25 cellular contexts compared by ENCODE assay signal in genomic region chr11:120606116-120607010, GRCh38.
DNase-seq lines count a peak whose midpoint lies in the region; ATAC-seq, FAIRE-seq and TF ChIP-seq lines count a peak whose summit lies in the region.
"Had no signal": no experiment of that assay in that cellular context is flagged by ENCODE, and none has a peak within 500 bp of the region (broad histone marks: within the 10 kb centered on the region; RNA-seq: fewer than 3 reads in every experiment).

No MANE protein-coding gene starts in this region.

- H3K4me1 ChIP-seq in HEK293 (ENCODE audit: control insufficient read depth, insufficient read depth, low read length) (no peaks in the 10 kb centered on the region; the same call in 1 of the 2 replicates), H1 (replicated peaks in 1 of 4; ENCODE audit: control insufficient read depth in 3 of 4, insufficient read depth in 4 of 4, low read length in 3 of 4) (peaks cover 0 to 14% (median 6%) of the 10 kb centered on the region in 4 experiments; a peak in 5 of 7 replicates)

- H3K79me2 ChIP-seq in H1 (ENCODE audit: control insufficient read depth in 1 of 2, insufficient read depth in 2 of 2, low read length in 2 of 2), result no peaks in the 10 kb centered on the region

- CTCF ChIA-PET in HEK293 (lab: Yijun Ruan, JAX) (interaction anchor here (1.0 kb wide), 1 partner anchor 34 kb away, joined by 3 read pairs; no protein-coding TSS in a partner anchor), H1 (lab: Charles Lee; ENCODE audit: partially characterized antibody) (interaction anchor here (1.2 kb wide), 1 partner anchor 26 kb away, joined by 3 read pairs; no protein-coding TSS in a partner anchor)

- intact Hi-C loops in posterior vena cava (cut with DNase I), result no loop called here

- H3K36me3 ChIP-seq in HEK293 (ENCODE audit: control insufficient read depth in 2 of 2, insufficient read depth in 1 of 2, low read length in 2 of 2), result no peaks in the 10 kb centered on the region
- no peaks in the 10 kb centered on the region for H3K36me3 ChIP-seq in H1 (ENCODE audit: control insufficient read depth in 2 of 4, insufficient read depth in 4 of 4, low read length in 3 of 4)
- H3K36me3 ChIP-seq: BLaER1, HAP-1 had no signal

- no peak overlapping the region for H2BK15ac ChIP-seq in H1 (ENCODE audit: low read length)

- H3K79me1 ChIP-seq in H1 (ENCODE audit: low read depth, low read length), result no peaks in the 10 kb centered on the region; the same call in 1 of the 2 replicates

- no peak for TF ChIP-seq POLR2A in H1 (IDR thresholded peaks at IDR 0.05; ENCODE audit: control extremely low read depth in 1 of 2, low read depth in 2 of 2, low read length in 2 of 2)

- WGBS in H1 (ENCODE audit: extremely low coverage in 1 of 2, insufficient coverage in 1 of 2, insufficient read length in 1 of 2, insufficient replicate concordance in 2 of 2, low coverage in 1 of 2, low lambda C conversion rate in 2 of 2, missing lambda C conversion rate in 1 of 2), 2 experiments, result 90% methylated on average over 22 of the region's 22 CpGs; no CpG with 5 or more reads in 1 of the 2 experiments

- H4K91ac ChIP-seq in H1 (replicated peaks; ENCODE audit: insufficient read length, low read length), result no peak overlapping the region

- no peak for TF ChIP-seq EP300 in H1 (IDR thresholded peaks at IDR 0.05; ENCODE audit: borderline replicate concordance in 1 of 2, low read depth in 2 of 2, low read length in 2 of 2)

- FAIRE-seq in H1 (lab: Jason Lieb, UNC), result no peak

- no peak overlapping the region; the same call in 1 of the 2 replicates for H2AK5ac ChIP-seq in H1 (ENCODE audit: low read depth, low read length)

- no peak for ATAC-seq in GM21576 (IDR thresholded peaks at IDR 0.05; ENCODE audit: unreplicated experiment)
- ATAC-seq in HG02938 (IDR thresholded peaks at IDR 0.05; ENCODE audit: unreplicated experiment), result no peak
- ATAC-seq: GM23338, Panc1 had no signal

- peak; percentile 8 for DNase-seq in OCI-M1 (lab: John Stamatoyannopoulos, UW)
- no peak for DNase-seq in H1 (ENCODE audit: low read depth in 1 of 2, low spot score in 2 of 2)
- DNase-seq in posterior vena cava (ENCODE audit: low spot score), result peak; percentile 73
- no peak for DNase-seq in effector CD4-positive, alpha-beta T cell
- DNase-seq in stimulated activated CD8-positive, alpha-beta memory T cell treated with anti-CD3 and anti-CD28 coated beads, Interleukin-4, amount 100 ng/mL, for 48 hours, result no peak
- DNase-seq: CD4-positive, CD25-positive, alpha-beta regulatory T cell; DMS153; DND-41; NCI-H1048; NCI-H1436; NCI-H187 treated with DMSO at 0.1 percent for 48 hours; NCI-H2171 treated with DMSO at 0.1 percent for 48 hours; NCI-H345; NCI-H510A treated with DMSO at 0.1 percent for 48 hours; NCI-H82; SHP77 had no signal

- H2BK12ac ChIP-seq in H1 (ENCODE audit: low read depth, low read length), result 0 out of 2 replicates have a peak overlapping the region, but pooled peaks have one; percentile 39

- H3K4me3 ChIP-seq in HEK293 (ENCODE audit: low read depth, low read length) (no peak overlapping the region), H1 (ENCODE audit: extremely low read depth in 1 of 4, insufficient read depth in 2 of 4, low read depth in 3 of 4, low read length in 4 of 4) (no peak overlapping the region)
- H3K4me3 ChIP-seq: BLaER1, GM23338, HAP-1 had no signal

- H3K23me2 ChIP-seq in H1 (ENCODE audit: low read depth, low read length), result no peaks in the 10 kb centered on the region

- H2BK120ac ChIP-seq in H1 (replicated peaks; ENCODE audit: low read depth, low read length), result no peak overlapping the region

- no peaks in the 10 kb centered on the region for H3K9me3 ChIP-seq in HEK293 (ENCODE audit: control insufficient read depth, insufficient read depth, low read depth, low read length)
- H3K9me3 ChIP-seq in H1 (ENCODE audit: insufficient read depth in 2 of 2, low read depth in 1 of 2, low read length in 1 of 2), result no peaks in the 10 kb centered on the region
- H3K9me3 ChIP-seq: BLaER1, HAP-1 had no signal

- peak overlapping the region; percentile 6 for H3K56ac ChIP-seq in H1 (replicated peaks; ENCODE audit: insufficient read length, low read depth, low read length)

- no peak overlapping the region for H3K14ac ChIP-seq in H1 (ENCODE audit: insufficient read length)

- H4K8ac ChIP-seq in H1 (ENCODE audit: extremely low read depth, insufficient read depth, low read length), result no peak overlapping the region

- no peak overlapping the region; the same call in 1 of the 2 replicates for H3K18ac ChIP-seq in H1 (ENCODE audit: extremely low read depth, low read length)

- no peak overlapping the region for H3K4ac ChIP-seq in H1 (replicated peaks; ENCODE audit: insufficient read length, low read depth, low read length)

- no peak overlapping the region for H2AFZ ChIP-seq in H1 (ENCODE audit: low read length)
- H2AFZ ChIP-seq: GM23338 had no signal

- TF ChIP-seq RAD21 in H1 (IDR thresholded peaks at IDR 0.05 in 1 of 2, conservative IDR thresholded peaks at IDR 0.05 in 1 of 2; ENCODE audit: low read depth in 2 of 2, low read length in 2 of 2), result no peak

- no peak overlapping the region for H2BK20ac ChIP-seq in H1 (ENCODE audit: low read length)

- H3K27ac ChIP-seq in HEK293 (ENCODE audit: extremely low read depth, low read depth, low read length), result no peak overlapping the region
- no peak overlapping the region for H3K27ac ChIP-seq in H1 (ENCODE audit: low read depth, low read length)
- H3K27ac ChIP-seq: BLaER1, HL-60, RWPE1 had no signal

- no peaks in the 10 kb centered on the region for H4K20me1 ChIP-seq in H1 (replicated peaks in 1 of 2; ENCODE audit: control insufficient read depth in 1 of 2, insufficient read depth in 2 of 2, low read length in 2 of 2)
- H4K20me1 ChIP-seq: BLaER1 had no signal

- H3K4me2 ChIP-seq in H1 (ENCODE audit: insufficient read depth in 1 of 2, low read depth in 2 of 2, low read length in 2 of 2), result no peak overlapping the region
- H3K4me2 ChIP-seq: BLaER1, GM23338 had no signal

- TF ChIP-seq CTCF in HEK293 (tag by site-specific recombination; IDR thresholded peaks at IDR 0.05) (no peak), H1 (IDR thresholded peaks at IDR 0.05; ENCODE audit: control extremely low read depth in 1 of 3, insufficient read depth in 1 of 3, low read depth in 1 of 3, low read length in 3 of 3) (no peak)

- POLR2A ChIA-PET in HEK293 (lab: Yijun Ruan, JAX), result no interaction called here
- POLR2A ChIA-PET in H1 (lab: Charles Lee; ENCODE audit: partially characterized antibody), result no interaction called here

- no peak overlapping the region for H4K5ac ChIP-seq in H1 (ENCODE audit: insufficient read length, low read depth, low read length)

- 0 out of 2 replicates have a peak overlapping the region, but pooled peaks have one; percentile 9 for H2BK5ac ChIP-seq in H1 (ENCODE audit: low read depth, low read length)

- no peak overlapping the region for H3K9ac ChIP-seq in H1 (replicated peaks in 1 of 4; ENCODE audit: extremely low read depth in 1 of 4, low read depth in 3 of 4, low read length in 3 of 4)
- H3K9ac ChIP-seq: BLaER1 had no signal

- peaks cover 0 to 2% (median 0%) of the 10 kb centered on the region in 4 experiments; a peak in 1 of 7 replicates for H3K27me3 ChIP-seq in H1 (replicated peaks in 1 of 4; ENCODE audit: control insufficient read depth in 3 of 4, extremely low read depth in 1 of 4, insufficient read depth in 3 of 4, low read length in 3 of 4)
- H3K27me3 ChIP-seq: BLaER1 had no signal

- H3K23ac ChIP-seq in H1 (ENCODE audit: insufficient read length), result no peak overlapping the region

TF ChIP-seq in HEK293, 187 proteins besides CTCF, POLR2A, EP300 and RAD21:
- TF ChIP-seq SCRT1 (tag by site-specific recombination; IDR thresholded peaks at IDR 0.05; ENCODE audit: borderline replicate concordance) (0 out of 2 replicates have a peak, but pooled peaks have one; percentile 17), SP2 (tag by site-specific recombination; IDR thresholded peaks at IDR 0.05) (no peak)

TF ChIP-seq in H1, 55 proteins besides CTCF, POLR2A, EP300 and RAD21:
- TF ChIP-seq ZNF274 (IDR thresholded peaks at IDR 0.05; ENCODE audit: borderline replicate concordance, extremely low read depth, low read length), result no peak

Comparison
In these comparisons a context has a peak if more than half of its experiments do, and no peak if none do; other contexts are left out.
1. DNase-seq: peak in OCI-M1 (single experiment) and posterior vena cava (single experiment); none in H1 (0 of 2), effector CD4-positive, alpha-beta T cell (single experiment) and stimulated activated CD8-positive, alpha-beta memory T cell treated with anti-CD3 and anti-CD28 coated beads, Interleukin-4, amount 100 ng/mL, for 48 hours (single experiment).